ENCODE assay signal across 9 cellular contexts in the genomic region with DNA sequence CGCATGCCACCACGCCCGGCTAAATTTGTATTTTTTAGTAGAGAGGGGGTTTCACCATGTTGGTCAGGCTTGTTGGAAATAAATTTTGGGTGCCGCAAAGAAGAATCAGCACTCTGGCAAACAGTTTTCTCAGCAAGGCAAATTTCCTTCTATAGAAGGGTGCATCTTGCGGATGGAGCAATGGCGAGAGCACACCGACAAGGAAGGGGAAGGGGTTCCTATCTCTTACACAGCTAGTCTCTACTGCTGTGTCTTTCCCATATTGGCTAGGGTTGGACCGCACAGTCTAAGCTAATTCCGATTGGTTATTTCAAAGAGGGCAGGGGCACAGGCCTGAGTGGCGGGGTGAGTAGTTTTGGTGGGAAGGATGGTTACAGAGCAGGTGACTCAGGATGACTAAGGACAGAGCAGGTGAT. TPM values are rescaled to one million over a fixed set of nuclear protein-coding genes. Genes with fewer than 3 reads are reported as not detected.
DNase-seq lines count a peak whose midpoint lies in the region; ATAC-seq and TF ChIP-seq lines count a peak whose summit lies in the region.
"Had no signal": no experiment of that assay in that cellular context is flagged by ENCODE, and none has a peak within 500 bp of the region (broad histone marks: within the 10 kb centered on the region; RNA-seq: fewer than 3 reads in every experiment).

No MANE protein-coding gene starts in this region.

- no peaks in the 10 kb centered on the region for H3K9me3 Mint-ChIP-seq in endothelial cell (ENCODE audit: unreplicated experiment)

- peaks cover 19% of the 10 kb centered on the region for H3K36me3 ChIP-seq in DND-41 (ENCODE audit: insufficient read depth, low read length)
- H3K36me3 ChIP-seq in NT2/D1 (ENCODE audit: insufficient read depth, insufficient read length, low read length): peaks cover 40% of the 10 kb centered on the region
- no peaks in the 10 kb centered on the region for H3K36me3 ChIP-seq in ovary

- H3K4me3 ChIP-seq in DND-41 (ENCODE audit: low read depth in 1 of 2, low read length in 2 of 2) (peak overlapping the region; percentile 65 to 84), NT2/D1 (ENCODE audit: insufficient read length, low read depth) (peak overlapping the region; percentile 96), ovary (peak overlapping the region; percentile 98)

- H3K27ac Mint-ChIP-seq in endothelial cell (ENCODE audit: unreplicated experiment): peak overlapping the region; percentile 54

- H3K4me1 ChIP-seq in DND-41 (ENCODE audit: insufficient read depth, low read length): peaks cover 37% of the 10 kb centered on the region
- H3K4me1 ChIP-seq in NT2/D1 (ENCODE audit: insufficient read depth, insufficient read length): peaks cover 3% of the 10 kb centered on the region
- H3K4me1 ChIP-seq in ovary (ENCODE audit: insufficient read depth): peaks cover 12% of the 10 kb centered on the region

- H3K9ac ChIP-seq in DND-41 (ENCODE audit: low read depth, low read length): peak overlapping the region; percentile 98
- H3K9ac ChIP-seq in NT2/D1 (ENCODE audit: insufficient read length, low read depth): peak overlapping the region; percentile 98

- no peak for ATAC-seq in DND-41 (ENCODE audit: insufficient read depth, low read depth)
- no peak for ATAC-seq in HG02798 (IDR thresholded peaks at IDR 0.05; ENCODE audit: poor library complexity, unreplicated experiment)

- peaks cover 5% of the 10 kb centered on the region for H3K27me3 Mint-ChIP-seq in endothelial cell (ENCODE audit: unreplicated experiment)

- DNase-seq in DND-41: no peak
- DNase-seq in NT2/D1 (ENCODE audit: low read depth, low spot score): no peak
- no peak for DNase-seq in endothelial cell (ENCODE audit: low spot score)
- DNase-seq in ovary: no peak
- DNase-seq in AG08395 (ENCODE audit: low spot score): no peak
- DNase-seq in DMS153 (lab: John Stamatoyannopoulos, UW): no peak
- DNase-seq in head of caudate nucleus: no peak

- H3K27ac ChIP-seq in DND-41 (ENCODE audit: low read length) (peak overlapping the region; percentile 94), ovary (no peak overlapping the region)

- peaks cover 17% of the 10 kb centered on the region for H3K36me3 Mint-ChIP-seq in endothelial cell (ENCODE audit: low read depth, unreplicated experiment)

- WGBS in ovary, 3 donors: 51 to 57% (median 54%) methylated on average over 10 of the region's 10 CpGs

- peaks cover 36% of the 10 kb centered on the region for H4K20me1 ChIP-seq in DND-41 (ENCODE audit: insufficient read depth, low read length)

- peak overlapping the region; percentile 99 for H3K4me2 ChIP-seq in DND-41 (ENCODE audit: insufficient read depth, low read length)

- peak overlapping the region; percentile 98 for H3K4me3 Mint-ChIP-seq in endothelial cell (ENCODE audit: unreplicated experiment)

- no peak for TF ChIP-seq EP300 in ovary (IDR thresholded peaks at IDR 0.05)

- TF ChIP-seq CTCF in DND-41 (IDR thresholded peaks at IDR 0.05; ENCODE audit: borderline replicate concordance, extremely low read depth, low read length, poor library complexity, severe bottlenecking): no peak
- no peak for TF ChIP-seq CTCF in endothelial cell (IDR thresholded peaks at IDR 0.05; ENCODE audit: unreplicated experiment)
- TF ChIP-seq CTCF in ovary (IDR thresholded peaks at IDR 0.05): no peak

- H3K27me3 ChIP-seq in DND-41 (ENCODE audit: insufficient read depth, low read length, poor library complexity) (no peaks in the 10 kb centered on the region), NT2/D1 (ENCODE audit: insufficient read depth, insufficient read length) (no peaks in the 10 kb centered on the region), ovary (no peaks in the 10 kb centered on the region)

- H3K9me3 ChIP-seq in DND-41 (ENCODE audit: insufficient read depth, low read length, severe bottlenecking): no peaks in the 10 kb centered on the region
- H3K9me3 ChIP-seq in NT2/D1 (ENCODE audit: insufficient read depth, low read length): peaks cover 26% of the 10 kb centered on the region
- H3K9me3 ChIP-seq in ovary: no peaks in the 10 kb centered on the region

- H3K4me1 Mint-ChIP-seq in endothelial cell (ENCODE audit: unreplicated experiment): peaks cover 33% of the 10 kb centered on the region

- no peak for TF ChIP-seq POLR2A in ovary (IDR thresholded peaks at IDR 0.05)

- H2AFZ ChIP-seq in DND-41 (ENCODE audit: low read depth, low read length): peak overlapping the region; percentile 90

- intact Hi-C loops in ovary (cut with DNase I): no loop called here
- intact Hi-C loops in head of caudate nucleus (cut with DNase I): no loop called here

- peaks cover 66% of the 10 kb centered on the region for H3K79me2 ChIP-seq in DND-41 (ENCODE audit: insufficient read depth, low read length)

RNA-seq across cellular contexts. Expression of a gene that starts 0.7 kb away (rescaled TPM):
- total RNA-seq in endothelial cell (ENCODE audit: unreplicated experiment) (71.7 TPM), ovary (10 to 100 TPM; 44.2 to 61.4 (median 52.2) TPM)
- polyA plus RNA-seq in ovary: 10 to 100 TPM; 32.3 to 71.6 TPM

RNA-seq across cellular contexts. Expression of a gene that starts 30.3 kb away (rescaled TPM):
- 4.2 TPM for total RNA-seq in endothelial cell (ENCODE audit: unreplicated experiment)
- 10 to 100 TPM in 1 of 7 donors, 1 to 10 TPM in 6; 1.8 to 13.6 (median 2.9) TPM for total RNA-seq in ovary
- 1 to 10 TPM; 1.3 TPM for polyA plus RNA-seq in ovary

RNA-seq across cellular contexts. Expression of a gene that starts 53.0 kb away (rescaled TPM):
- not detected for total RNA-seq in endothelial cell (ENCODE audit: unreplicated experiment)
- total RNA-seq in ovary: not detected
- under 1 TPM in 1 of 2 donors, not detected in 1; 0.05 TPM for polyA plus RNA-seq in ovary
- total RNA-seq: T-helper 1 cell treated with Interleukin-12 subunit alpha and Interleukin-12 subunit beta and Interleukin-4 antibody, amounts not matched to agents 30 ng/mL and 1 ng/mL, for 36 hours had no signal
